ENCODE assay signal across 1 cellular context in the genomic region with DNA sequence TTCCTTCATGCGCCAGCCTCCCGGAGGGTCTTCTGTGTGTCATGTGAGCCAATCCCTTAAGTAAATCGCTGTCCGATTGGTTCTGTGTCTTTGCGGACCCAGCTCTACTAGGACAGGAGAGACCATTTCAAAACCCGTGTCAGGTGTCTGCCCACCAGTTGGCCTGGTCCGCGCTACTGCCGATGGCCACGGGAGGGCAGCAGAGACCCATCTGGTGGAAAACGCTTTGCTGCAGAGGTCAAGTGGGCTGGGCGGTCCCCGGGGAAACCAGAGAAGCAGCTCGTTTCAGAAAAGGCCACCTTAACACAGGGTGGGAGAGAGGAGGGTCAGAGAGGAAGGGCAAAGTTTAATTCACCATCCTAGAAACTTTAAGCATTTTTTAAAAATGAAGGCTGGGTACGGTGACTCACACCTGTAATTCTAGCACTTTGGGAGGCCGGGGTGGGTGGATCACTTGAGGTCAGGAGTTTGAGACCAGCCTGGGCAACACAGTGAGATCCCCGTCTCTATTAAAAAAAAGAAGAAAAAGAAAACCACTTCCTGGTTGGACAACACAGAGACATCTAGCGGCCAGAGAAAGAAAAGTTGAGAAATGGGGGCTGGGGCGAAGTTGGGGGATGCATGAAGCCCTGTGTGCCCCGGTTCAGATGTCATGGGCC.
TF ChIP-seq lines count a peak whose summit lies in the region.

No MANE protein-coding gene starts in this region.

TF ChIP-seq in HepG2, 621 proteins besides CTCF, POLR2A, EP300 and RAD21 (continued from another document and continues in another):
- TF ChIP-seq, protein P1, sequence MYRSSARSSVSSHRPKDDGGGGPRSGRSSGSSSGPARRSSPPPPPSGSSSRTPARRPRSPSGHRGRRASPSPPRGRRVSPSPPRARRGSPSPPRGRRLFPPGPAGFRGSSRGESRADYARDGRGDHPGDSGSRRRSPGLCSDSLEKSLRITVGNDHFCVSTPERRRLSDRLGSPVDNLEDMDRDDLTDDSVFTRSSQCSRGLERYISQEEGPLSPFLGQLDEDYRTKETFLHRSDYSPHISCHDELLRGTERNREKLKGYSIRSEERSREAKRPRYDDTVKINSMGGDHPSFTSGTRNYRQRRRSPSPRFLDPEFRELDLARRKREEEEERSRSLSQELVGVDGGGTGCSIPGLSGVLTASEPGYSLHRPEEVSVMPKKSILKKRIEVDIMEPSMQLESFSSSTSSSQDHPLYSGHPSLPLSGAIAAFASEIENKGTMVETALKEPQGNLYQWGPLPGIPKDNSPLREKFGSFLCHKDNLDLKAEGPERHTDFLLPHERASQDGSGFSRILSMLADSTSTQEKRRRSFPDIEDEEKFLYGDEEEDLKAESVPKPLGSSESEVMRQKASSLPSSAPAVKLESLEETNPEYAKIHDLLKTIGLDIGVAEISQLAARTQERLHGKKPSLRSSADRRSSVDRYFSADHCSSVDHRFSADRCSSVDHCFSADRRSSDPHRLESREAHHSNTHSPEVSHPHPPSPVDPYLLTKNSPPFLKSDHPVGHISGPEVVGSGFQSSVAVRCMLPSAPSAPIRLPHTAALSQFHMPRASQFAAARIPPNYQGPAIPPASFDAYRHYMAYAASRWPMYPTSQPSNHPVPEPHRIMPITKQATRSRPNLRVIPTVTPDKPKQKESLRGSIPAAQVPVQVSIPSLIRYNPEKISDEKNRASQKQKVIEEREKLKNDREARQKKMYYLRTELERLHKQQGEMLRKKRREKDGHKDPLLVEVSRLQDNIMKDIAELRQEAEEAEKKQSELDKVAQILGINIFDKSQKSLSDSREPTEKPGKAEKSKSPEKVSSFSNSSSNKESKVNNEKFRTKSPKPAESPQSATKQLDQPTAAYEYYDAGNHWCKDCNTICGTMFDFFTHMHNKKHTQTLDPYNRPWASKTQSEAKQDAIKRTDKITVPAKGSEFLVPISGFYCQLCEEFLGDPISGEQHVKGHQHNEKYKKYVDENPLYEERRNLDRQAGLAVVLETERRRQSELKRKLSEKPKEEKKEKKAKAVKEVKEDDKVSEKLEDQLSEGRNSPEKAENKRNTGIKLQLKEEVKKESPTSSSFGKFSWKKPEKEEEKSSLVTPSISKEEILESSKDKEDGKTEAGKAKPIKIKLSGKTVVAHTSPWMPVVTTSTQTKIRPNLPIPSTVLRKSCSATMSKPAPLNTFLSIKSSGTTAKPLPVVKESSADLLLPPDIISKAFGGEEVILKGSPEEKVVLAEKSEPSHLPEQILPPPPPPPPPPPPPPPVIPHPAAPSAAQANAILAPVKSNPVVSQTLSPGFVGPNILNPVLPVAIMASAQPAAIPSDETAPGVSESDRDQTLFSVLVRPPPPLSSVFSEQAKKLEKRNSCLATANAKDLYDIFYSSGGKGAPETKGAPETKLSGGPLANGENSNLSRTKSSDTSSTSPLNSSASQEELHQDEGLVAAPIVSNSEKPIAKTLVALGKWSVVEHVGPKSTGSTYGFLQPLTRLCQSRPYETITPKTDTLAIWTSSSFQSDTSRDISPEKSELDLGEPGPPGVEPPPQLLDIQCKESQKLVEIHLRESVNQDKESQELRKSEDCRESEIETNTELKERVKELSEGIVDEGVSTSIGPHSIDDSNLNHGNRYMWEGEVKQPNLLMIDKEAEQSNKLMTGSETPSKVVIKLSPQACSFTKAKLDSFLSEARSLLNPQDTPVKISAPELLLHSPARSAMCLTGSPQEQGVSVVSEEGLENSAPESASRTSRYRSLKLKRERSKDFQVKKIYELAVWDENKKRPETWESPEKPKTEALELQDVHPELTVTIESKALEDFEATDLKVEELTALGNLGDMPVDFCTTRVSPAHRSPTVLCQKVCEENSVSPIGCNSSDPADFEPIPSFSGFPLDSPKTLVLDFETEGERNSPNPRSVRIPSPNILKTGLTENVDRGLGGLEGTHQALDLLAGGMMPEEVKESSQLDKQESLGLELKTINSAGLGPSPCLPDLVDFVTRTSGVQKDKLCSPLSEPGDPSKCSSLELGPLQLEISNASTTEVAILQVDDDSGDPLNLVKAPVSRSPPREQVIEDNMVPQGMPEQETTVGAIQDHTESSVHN (CRISPR knock-in tag; IDR thresholded peaks at IDR 0.05), result peak; percentile 72
- TF ChIP-seq RFX5 (IDR thresholded peaks at IDR 0.05; ENCODE audit: low read depth, low read length) (no peak), ZNF329 (CRISPR knock-in tag; IDR thresholded peaks at IDR 0.05; ENCODE audit: low read depth) (no peak), ZNF674 (CRISPR knock-in tag; IDR thresholded peaks at IDR 0.05; ENCODE audit: low read depth) (no peak), CBX1 (IDR thresholded peaks at IDR 0.05; ENCODE audit: low read depth) (no peak), MXD4 (CRISPR knock-in tag; IDR thresholded peaks at IDR 0.05) (peak; percentile 56; the same call in 1 of the 2 replicates), SIX1 (CRISPR knock-in tag; IDR thresholded peaks at IDR 0.05; ENCODE audit: borderline replicate concordance) (peak; percentile 70; the same call in 1 of the 2 replicates), HNF4A (CRISPR knock-in tag; IDR thresholded peaks at IDR 0.05) (peak; percentile 47), ZNF75D (CRISPR knock-in tag; IDR thresholded peaks at IDR 0.05; ENCODE audit: borderline replicate concordance) (no peak), TOPORS (CRISPR knock-in tag; IDR thresholded peaks at IDR 0.05) (peak; percentile 80; the same call in 1 of the 2 replicates), ESRRA (CRISPR knock-in tag; IDR thresholded peaks at IDR 0.05; ENCODE audit: low read depth) (peak; percentile 89), ASH2L (IDR thresholded peaks at IDR 0.05; ENCODE audit: insufficient read length, low read depth, low read length) (peak; percentile 45), SUZ12 (IDR thresholded peaks at IDR 0.05; ENCODE audit: low read depth, low read length) (no peak), RNF2 (conservative IDR thresholded peaks at IDR 0.05; ENCODE audit: low read depth) (peak; percentile 63; the same call in 1 of the 2 replicates), SNAPC2 (CRISPR knock-in tag; IDR thresholded peaks at IDR 0.05) (0 out of 2 replicates have a peak, but pooled peaks have one; percentile 59), HOXA7 (CRISPR knock-in tag; IDR thresholded peaks at IDR 0.05) (no peak)
- TF ChIP-seq, protein P2, sequence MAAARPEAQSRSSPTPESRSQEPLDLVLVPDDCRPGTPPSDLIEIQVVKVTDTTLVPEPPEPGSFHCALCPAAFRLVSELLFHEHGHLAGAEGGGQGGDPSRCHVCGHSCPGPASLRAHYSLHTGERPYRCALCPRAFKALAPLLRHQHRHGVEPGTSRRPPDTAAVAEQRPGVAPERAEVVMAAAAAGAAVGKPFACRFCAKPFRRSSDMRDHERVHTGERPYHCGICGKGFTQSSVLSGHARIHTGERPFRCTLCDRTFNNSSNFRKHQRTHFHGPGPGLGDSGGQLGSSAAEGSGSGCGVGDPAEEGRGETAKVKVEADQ (CRISPR knock-in tag; IDR thresholded peaks at IDR 0.05; ENCODE audit: borderline replicate concordance), result no peak
- TF ChIP-seq, protein P3, sequence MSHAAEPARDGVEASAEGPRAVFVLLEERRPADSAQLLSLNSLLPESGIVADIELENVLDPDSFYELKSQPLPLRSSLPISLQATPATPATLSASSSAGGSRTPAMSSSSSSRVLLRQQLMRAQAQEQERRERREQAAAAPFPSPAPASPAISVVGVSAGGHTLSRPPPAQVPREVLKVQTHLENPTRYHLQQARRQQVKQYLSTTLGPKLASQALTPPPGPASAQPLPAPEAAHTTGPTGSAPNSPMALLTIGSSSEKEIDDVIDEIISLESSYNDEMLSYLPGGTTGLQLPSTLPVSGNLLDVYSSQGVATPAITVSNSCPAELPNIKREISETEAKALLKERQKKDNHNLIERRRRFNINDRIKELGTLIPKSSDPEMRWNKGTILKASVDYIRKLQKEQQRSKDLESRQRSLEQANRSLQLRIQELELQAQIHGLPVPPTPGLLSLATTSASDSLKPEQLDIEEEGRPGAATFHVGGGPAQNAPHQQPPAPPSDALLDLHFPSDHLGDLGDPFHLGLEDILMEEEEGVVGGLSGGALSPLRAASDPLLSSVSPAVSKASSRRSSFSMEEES (CRISPR knock-in tag; IDR thresholded peaks at IDR 0.05), result peak; percentile 70
- TF ChIP-seq, protein P4, sequence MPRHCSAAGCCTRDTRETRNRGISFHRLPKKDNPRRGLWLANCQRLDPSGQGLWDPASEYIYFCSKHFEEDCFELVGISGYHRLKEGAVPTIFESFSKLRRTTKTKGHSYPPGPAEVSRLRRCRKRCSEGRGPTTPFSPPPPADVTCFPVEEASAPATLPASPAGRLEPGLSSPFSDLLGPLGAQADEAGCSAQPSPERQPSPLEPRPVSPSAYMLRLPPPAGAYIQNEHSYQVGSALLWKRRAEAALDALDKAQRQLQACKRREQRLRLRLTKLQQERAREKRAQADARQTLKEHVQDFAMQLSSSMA (CRISPR knock-in tag; IDR thresholded peaks at IDR 0.05), result no peak
- TF ChIP-seq, protein P5, sequence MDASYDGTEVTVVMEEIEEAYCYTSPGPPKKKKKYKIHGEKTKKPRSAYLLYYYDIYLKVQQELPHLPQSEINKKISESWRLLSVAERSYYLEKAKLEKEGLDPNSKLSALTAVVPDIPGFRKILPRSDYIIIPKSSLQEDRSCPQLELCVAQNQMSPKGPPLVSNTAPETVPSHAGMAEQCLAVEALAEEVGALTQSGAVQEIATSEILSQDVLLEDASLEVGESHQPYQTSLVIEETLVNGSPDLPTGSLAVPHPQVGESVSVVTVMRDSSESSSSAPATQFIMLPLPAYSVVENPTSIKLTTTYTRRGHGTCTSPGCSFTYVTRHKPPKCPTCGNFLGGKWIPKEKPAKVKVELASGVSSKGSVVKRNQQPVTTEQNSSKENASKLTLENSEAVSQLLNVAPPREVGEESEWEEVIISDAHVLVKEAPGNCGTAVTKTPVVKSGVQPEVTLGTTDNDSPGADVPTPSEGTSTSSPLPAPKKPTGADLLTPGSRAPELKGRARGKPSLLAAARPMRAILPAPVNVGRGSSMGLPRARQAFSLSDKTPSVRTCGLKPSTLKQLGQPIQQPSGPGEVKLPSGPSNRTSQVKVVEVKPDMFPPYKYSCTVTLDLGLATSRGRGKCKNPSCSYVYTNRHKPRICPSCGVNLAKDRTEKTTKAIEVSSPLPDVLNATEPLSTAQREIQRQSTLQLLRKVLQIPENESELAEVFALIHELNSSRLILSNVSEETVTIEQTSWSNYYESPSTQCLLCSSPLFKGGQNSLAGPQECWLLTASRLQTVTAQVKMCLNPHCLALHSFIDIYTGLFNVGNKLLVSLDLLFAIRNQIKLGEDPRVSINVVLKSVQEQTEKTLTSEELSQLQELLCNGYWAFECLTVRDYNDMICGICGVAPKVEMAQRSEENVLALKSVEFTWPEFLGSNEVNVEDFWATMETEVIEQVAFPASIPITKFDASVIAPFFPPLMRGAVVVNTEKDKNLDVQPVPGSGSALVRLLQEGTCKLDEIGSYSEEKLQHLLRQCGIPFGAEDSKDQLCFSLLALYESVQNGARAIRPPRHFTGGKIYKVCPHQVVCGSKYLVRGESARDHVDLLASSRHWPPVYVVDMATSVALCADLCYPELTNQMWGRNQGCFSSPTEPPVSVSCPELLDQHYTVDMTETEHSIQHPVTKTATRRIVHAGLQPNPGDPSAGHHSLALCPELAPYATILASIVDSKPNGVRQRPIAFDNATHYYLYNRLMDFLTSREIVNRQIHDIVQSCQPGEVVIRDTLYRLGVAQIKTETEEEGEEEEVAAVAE (CRISPR knock-in tag; IDR thresholded peaks at IDR 0.05; ENCODE audit: borderline replicate concordance), result 0 out of 2 replicates have a peak, but pooled peaks have one; percentile 44
- TF ChIP-seq, protein P6, sequence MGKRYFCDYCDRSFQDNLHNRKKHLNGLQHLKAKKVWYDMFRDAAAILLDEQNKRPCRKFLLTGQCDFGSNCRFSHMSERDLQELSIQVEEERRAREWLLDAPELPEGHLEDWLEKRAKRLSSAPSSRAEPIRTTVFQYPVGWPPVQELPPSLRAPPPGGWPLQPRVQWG (CRISPR knock-in tag; IDR thresholded peaks at IDR 0.05; ENCODE audit: borderline replicate concordance, low read depth), result no peak
- TF ChIP-seq, protein P7, sequence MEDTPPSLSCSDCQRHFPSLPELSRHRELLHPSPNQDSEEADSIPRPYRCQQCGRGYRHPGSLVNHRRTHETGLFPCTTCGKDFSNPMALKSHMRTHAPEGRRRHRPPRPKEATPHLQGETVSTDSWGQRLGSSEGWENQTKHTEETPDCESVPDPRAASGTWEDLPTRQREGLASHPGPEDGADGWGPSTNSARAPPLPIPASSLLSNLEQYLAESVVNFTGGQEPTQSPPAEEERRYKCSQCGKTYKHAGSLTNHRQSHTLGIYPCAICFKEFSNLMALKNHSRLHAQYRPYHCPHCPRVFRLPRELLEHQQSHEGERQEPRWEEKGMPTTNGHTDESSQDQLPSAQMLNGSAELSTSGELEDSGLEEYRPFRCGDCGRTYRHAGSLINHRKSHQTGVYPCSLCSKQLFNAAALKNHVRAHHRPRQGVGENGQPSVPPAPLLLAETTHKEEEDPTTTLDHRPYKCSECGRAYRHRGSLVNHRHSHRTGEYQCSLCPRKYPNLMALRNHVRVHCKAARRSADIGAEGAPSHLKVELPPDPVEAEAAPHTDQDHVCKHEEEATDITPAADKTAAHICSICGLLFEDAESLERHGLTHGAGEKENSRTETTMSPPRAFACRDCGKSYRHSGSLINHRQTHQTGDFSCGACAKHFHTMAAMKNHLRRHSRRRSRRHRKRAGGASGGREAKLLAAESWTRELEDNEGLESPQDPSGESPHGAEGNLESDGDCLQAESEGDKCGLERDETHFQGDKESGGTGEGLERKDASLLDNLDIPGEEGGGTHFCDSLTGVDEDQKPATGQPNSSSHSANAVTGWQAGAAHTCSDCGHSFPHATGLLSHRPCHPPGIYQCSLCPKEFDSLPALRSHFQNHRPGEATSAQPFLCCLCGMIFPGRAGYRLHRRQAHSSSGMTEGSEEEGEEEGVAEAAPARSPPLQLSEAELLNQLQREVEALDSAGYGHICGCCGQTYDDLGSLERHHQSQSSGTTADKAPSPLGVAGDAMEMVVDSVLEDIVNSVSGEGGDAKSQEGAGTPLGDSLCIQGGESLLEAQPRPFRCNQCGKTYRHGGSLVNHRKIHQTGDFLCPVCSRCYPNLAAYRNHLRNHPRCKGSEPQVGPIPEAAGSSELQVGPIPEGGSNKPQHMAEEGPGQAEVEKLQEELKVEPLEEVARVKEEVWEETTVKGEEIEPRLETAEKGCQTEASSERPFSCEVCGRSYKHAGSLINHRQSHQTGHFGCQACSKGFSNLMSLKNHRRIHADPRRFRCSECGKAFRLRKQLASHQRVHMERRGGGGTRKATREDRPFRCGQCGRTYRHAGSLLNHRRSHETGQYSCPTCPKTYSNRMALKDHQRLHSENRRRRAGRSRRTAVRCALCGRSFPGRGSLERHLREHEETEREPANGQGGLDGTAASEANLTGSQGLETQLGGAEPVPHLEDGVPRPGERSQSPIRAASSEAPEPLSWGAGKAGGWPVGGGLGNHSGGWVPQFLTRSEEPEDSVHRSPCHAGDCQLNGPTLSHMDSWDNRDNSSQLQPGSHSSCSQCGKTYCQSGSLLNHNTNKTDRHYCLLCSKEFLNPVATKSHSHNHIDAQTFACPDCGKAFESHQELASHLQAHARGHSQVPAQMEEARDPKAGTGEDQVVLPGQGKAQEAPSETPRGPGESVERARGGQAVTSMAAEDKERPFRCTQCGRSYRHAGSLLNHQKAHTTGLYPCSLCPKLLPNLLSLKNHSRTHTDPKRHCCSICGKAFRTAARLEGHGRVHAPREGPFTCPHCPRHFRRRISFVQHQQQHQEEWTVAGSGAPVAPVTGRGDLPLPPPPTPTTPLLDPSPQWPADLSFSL (CRISPR knock-in tag; IDR thresholded peaks at IDR 0.05), result no peak
